8 cellular contexts compared by ENCODE assay signal in genomic region chr12:71439613-71440392, GRCh38. TPM values are rescaled to one million over a fixed set of nuclear protein-coding genes. Genes with fewer than 3 reads are reported as not detected.
A peak's percentile ranks its signal among the peaks of the same experiment; 100 is the strongest.
DNase-seq lines count a peak whose midpoint lies in the region; ATAC-seq and TF ChIP-seq lines count a peak whose summit lies in the region.

Gene LGR5 (plus strand): TSS chr12:71439798. CDS start chr12:71440081, 283 bp downstream.

- no peak within 1 kb of the TSS for H3K27ac ChIP-seq in osteoblast (ENCODE audit: low read depth, low read length)

- peak within 1 kb of the TSS; percentile 44 for H3K4me3 ChIP-seq in MG63
- H3K4me3 ChIP-seq in osteoblast (ENCODE audit: insufficient read depth, low read length): peak within 1 kb of the TSS; percentile 54

- peak within 1 kb of the TSS; percentile 74 for H3K4me2 ChIP-seq in osteoblast (ENCODE audit: insufficient read depth, low read length)

- H3K4me1 ChIP-seq in osteoblast (ENCODE audit: insufficient read depth, low read length): peaks cover 5% of the 10 kb centered on the region

- intact Hi-C loops in head of caudate nucleus (cut with DNase I): no loop called here

- peaks cover 32% of the 10 kb centered on the region for H3K27me3 ChIP-seq in MG63
- H3K27me3 ChIP-seq in osteoblast (ENCODE audit: insufficient read depth, low read length): peaks cover 72% of the 10 kb centered on the region

- H3K9me3 ChIP-seq in MG63 (peaks cover 4% of the 10 kb centered on the region; the same call in 1 of the 2 replicates), osteoblast (ENCODE audit: low read depth, low read length) (no peaks in the 10 kb centered on the region)

- no peaks in the 10 kb centered on the region for H4K20me1 ChIP-seq in osteoblast (ENCODE audit: insufficient read depth, low read length)

- peak; percentile 22 for DNase-seq in activated CD4-positive, alpha-beta T cell treated with anti-CD3 and anti-CD28 coated beads for 48 hours
- DNase-seq in activated CD4-positive, alpha-beta T cell treated with anti-CD3 and anti-CD28 coated beads for 4 hours: no peak
- DNase-seq in MG63: peak; percentile 48
- DNase-seq in activated naive CD4-positive, alpha-beta T cell treated with anti-CD3 and anti-CD28 coated beads, Interleukin-2, amount 50 U/mL, for 16 hours: peak; percentile 13
- DNase-seq in head of caudate nucleus: peak; percentile 78 to 95 (median 88)
- DNase-seq in osteoblast (ENCODE audit: insufficient read length, low spot score, missing footprints): peak; percentile 60
- DNase-seq in mucosa of gallbladder (ENCODE audit: low spot score): no peak

- no peak for TF ChIP-seq CTCF in osteoblast (IDR thresholded peaks at IDR 0.05; ENCODE audit: extremely low read depth, low read depth, low read length)

- H3K36me3 ChIP-seq in MG63 (no peaks in the 10 kb centered on the region), osteoblast (ENCODE audit: insufficient read depth, low read length) (no peaks in the 10 kb centered on the region)

- no peak within 1 kb of the TSS for H2AFZ ChIP-seq in osteoblast (ENCODE audit: low read length)

- no peak for ATAC-seq in HG02938 (IDR thresholded peaks at IDR 0.05; ENCODE audit: unreplicated experiment)

- H3K79me2 ChIP-seq in osteoblast (ENCODE audit: insufficient read depth, low read length): no peaks in the 10 kb centered on the region

RNA-seq across cellular contexts. Expression of gene LGR5, which starts in this region (rescaled TPM):
- not detected in 2 replicates for total RNA-seq in MG63 (2014; rRNA removed; shearing (Covaris generic); ENCODE audit: low replicate concordance)
- under 0.01 TPM in 1 of 2 replicates, not detected in the other for total RNA-seq in osteoblast
- not detected for total RNA-seq in mucosa of gallbladder

Comparison
In these comparisons a context has a peak if more than half of its experiments do, and no peak if none do; other contexts are left out.
1. DNase-seq: peak in activated CD4-positive, alpha-beta T cell treated with anti-CD3 and anti-CD28 coated beads for 48 hours (single experiment), activated naive CD4-positive, alpha-beta T cell treated with anti-CD3 and anti-CD28 coated beads, Interleukin-2, amount 50 U/mL, for 16 hours (single experiment) and head of caudate nucleus (42 of 42); none in activated CD4-positive, alpha-beta T cell treated with anti-CD3 and anti-CD28 coated beads for 4 hours (0 of 2) and mucosa of gallbladder (single experiment).
2. Peak in DNase-seq and H3K4me3 ChIP-seq in MG63; RNA of the gene not detected or under 1 TPM.
3. Peak in DNase-seq, H3K4me3 ChIP-seq and H3K4me2 ChIP-seq in osteoblast; RNA of the gene not detected or under 1 TPM.